Comparison of ENCODE assay signal across 8 cellular contexts in the genomic region with DNA sequence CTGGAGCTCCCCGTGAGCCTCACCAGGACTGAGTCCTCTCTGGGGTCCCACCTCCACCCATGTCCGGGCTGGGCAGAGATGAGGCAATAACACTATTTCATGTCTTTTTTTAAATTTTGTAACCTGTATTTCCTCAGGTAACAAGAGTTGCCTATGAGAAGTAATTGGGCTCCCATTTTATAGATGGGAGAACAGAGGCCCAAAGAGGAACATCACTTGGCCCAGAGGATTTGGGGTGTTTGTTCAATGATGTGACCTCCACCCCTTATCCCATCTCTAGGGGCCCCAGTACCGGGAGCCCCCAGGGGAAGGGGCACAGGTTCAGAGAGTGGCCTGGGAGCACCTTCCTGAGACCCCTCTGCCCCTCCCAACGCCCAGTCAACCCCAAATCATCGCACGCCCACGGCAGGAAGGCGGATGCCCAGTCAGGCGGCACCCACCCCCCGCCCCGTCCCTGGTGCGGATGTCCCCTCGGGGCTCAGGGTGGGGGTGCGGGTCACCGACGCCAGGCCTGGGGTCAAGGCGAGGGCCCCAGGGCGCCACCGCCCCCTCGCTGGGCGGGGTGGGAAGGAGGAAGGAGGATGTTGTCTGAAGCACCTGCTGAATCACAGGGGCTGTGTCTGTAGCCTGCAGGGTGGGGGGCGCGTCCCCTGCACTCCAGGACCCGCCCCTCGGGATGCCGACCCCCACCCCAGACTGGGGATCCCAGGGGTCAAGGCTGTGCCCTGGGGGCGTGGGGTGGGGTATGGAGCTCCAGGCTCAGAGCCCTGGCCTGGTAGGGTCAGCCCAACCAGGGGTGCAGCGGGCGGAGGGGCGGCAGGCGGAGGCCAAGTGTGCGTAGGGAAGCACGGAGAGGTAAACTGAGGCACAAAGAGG.
DNase-seq lines count a peak whose midpoint lies in the region; TF ChIP-seq lines count a peak whose summit lies in the region.

No MANE protein-coding gene starts in this region.

- H3K4me2 ChIP-seq in KMS-11 = peak overlapping the region; percentile 86

- H3K4me3 ChIP-seq in KMS-11 (IDR thresholded peaks at IDR 0.05; ENCODE audit: insufficient read depth, low read depth, low read length) = no peak overlapping the region
- peak overlapping the region; percentile 63 for H3K4me3 ChIP-seq in iPS-18a (ENCODE audit: low read length)

- no peaks in the 10 kb centered on the region; the same call in 1 of the 2 replicates for H3K36me3 ChIP-seq in KMS-11 (ENCODE audit: insufficient read depth)
- H3K36me3 ChIP-seq in iPS-18a (ENCODE audit: control insufficient read depth, low read depth, low read length) = peaks cover 29% of the 10 kb centered on the region

- H4K20me1 ChIP-seq in KMS-11 (ENCODE audit: insufficient read depth) = no peaks in the 10 kb centered on the region

- DNase-seq in activated T-cell treated with anti-CD3 and anti-CD28 coated beads for 4 hours (peak; percentile 36), HuH-7 (ENCODE audit: low spot score) (no peak), NCI-H187 (lab: John Stamatoyannopoulos, UW) (no peak)
- DNase-seq in activated T-cell treated with anti-CD3 and anti-CD28 coated beads, Interleukin-2, amount 50 U/mL, for 1 hour = no peak
- peak; percentile 47 for DNase-seq in activated naive CD4-positive, alpha-beta T cell treated with anti-CD3 and anti-CD28 coated beads, Interleukin-2, amount 50 U/mL, for 16 hours
- peak; percentile 52 to 55 for DNase-seq in stimulated activated CD4-positive, alpha-beta T cell treated with anti-CD3 and anti-CD28 coated beads, Interleukin-4, amount 100 ng/mL, for 4 hours

- TF ChIP-seq CTCF in KMS-11 (conservative IDR thresholded peaks at IDR 0.05; ENCODE audit: low read depth, low read length) = no peak

- H3K9ac ChIP-seq in KMS-11 = peak overlapping the region; percentile 62; the same call in 1 of the 2 replicates
- peak overlapping the region; percentile 48 for H3K9ac ChIP-seq in iPS-18a (ENCODE audit: low read length)

- H3K27me3 ChIP-seq in KMS-11 (ENCODE audit: insufficient read depth, low read depth) (no peaks in the 10 kb centered on the region), iPS-18a (ENCODE audit: control insufficient read depth, insufficient read depth, low read length) (no peaks in the 10 kb centered on the region)

- H3K4me1 ChIP-seq in KMS-11 (ENCODE audit: low read depth, poor library complexity, severe bottlenecking) (peaks cover 29% of the 10 kb centered on the region), iPS-18a (ENCODE audit: control insufficient read depth, low read depth, low read length) (peaks cover 38% of the 10 kb centered on the region)

- H3K27ac ChIP-seq in KMS-11 (peak overlapping the region; percentile 74), iPS-18a (ENCODE audit: low read length) (peak overlapping the region; percentile 45)

- no peak overlapping the region for H2AFZ ChIP-seq in KMS-11 (ENCODE audit: low read depth)

- no peaks in the 10 kb centered on the region for H3K9me3 ChIP-seq in iPS-18a (ENCODE audit: control insufficient read depth, low read depth, low read length)

- H3K79me2 ChIP-seq in KMS-11 (ENCODE audit: insufficient read depth, low read depth) = no peaks in the 10 kb centered on the region

Comparison
In these comparisons a context has a peak if more than half of its experiments do, and no peak if none do; other contexts are left out.
1. DNase-seq: peak in activated T-cell treated with anti-CD3 and anti-CD28 coated beads for 4 hours (single experiment), activated naive CD4-positive, alpha-beta T cell treated with anti-CD3 and anti-CD28 coated beads, Interleukin-2, amount 50 U/mL, for 16 hours (single experiment) and stimulated activated CD4-positive, alpha-beta T cell treated with anti-CD3 and anti-CD28 coated beads, Interleukin-4, amount 100 ng/mL, for 4 hours (2 of 2); none in activated T-cell treated with anti-CD3 and anti-CD28 coated beads, Interleukin-2, amount 50 U/mL, for 1 hour (single experiment), HuH-7 (single experiment) and NCI-H187 (0 of 2).